Comparison of ENCODE assay signal across 8 cellular contexts in the genomic region with DNA sequence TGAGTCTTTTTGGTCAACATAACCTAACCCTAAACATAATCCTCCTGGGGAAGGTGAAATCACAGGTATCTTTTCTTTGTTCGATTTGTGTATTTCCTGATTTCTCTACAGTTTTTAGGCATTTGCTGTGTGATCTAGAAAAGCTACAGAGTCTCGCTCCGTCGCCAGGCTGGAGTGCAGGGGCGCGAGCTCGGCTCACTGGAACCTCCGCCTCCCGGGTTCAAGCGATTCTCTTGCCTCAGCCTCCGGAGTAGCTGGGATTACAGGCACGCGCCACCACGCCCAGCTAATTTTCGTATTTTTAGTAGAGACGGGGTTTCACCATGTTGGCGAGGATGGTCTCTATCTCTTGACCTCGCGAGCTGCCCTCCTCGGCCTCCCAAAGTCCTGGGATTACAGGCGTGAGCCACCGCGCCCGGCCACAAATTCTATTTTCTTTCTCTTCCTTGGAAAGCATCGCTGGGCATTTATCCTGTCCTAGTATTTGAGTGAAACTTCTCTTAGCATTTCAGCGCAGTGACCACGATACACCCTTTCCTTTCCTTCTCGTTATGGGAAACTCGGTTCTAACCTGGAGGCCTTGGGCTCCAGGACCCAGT. TPM values are rescaled to one million over a fixed set of nuclear protein-coding genes. Genes with fewer than 3 reads are reported as not detected.
DNase-seq lines count a peak whose midpoint lies in the region; ATAC-seq, FAIRE-seq and TF ChIP-seq lines count a peak whose summit lies in the region.
"Not testable (repeated sequence)": the region's sequence is repeated elsewhere in the genome, so short reads cannot be mapped to it uniquely, and the experiment has no call there.

No MANE protein-coding gene starts in this region.

- not testable (repeated sequence) for H3K4me1 ChIP-seq in BE2C; H1 (replicated peaks in 1 of 4; ENCODE audit: control insufficient read depth in 3 of 4, insufficient read depth in 4 of 4, low read length in 3 of 4); iPS-18a (ENCODE audit: control insufficient read depth, low read depth, low read length)

- not testable (repeated sequence) for H2AFZ ChIP-seq in H1 (ENCODE audit: low read length)

- TF ChIP-seq CTCF in BE2C (IDR thresholded peaks at IDR 0.05; ENCODE audit: low read depth, low read length); HL-60 (IDR thresholded peaks at IDR 0.05; ENCODE audit: insufficient read depth, low read length); H1 (IDR thresholded peaks at IDR 0.05; ENCODE audit: control extremely low read depth in 1 of 3, insufficient read depth in 1 of 3, low read depth in 1 of 3, low read length in 3 of 3): not testable (repeated sequence)

- not testable (repeated sequence) for DNase-seq in BE2C; HL-60 (ENCODE audit: low read depth in 1 of 2, low spot score in 1 of 2); T-cell; activated naive CD8-positive, alpha-beta T cell treated with anti-CD3 and anti-CD28 coated beads, Interleukin-2, amount 10 ng/mL, durations not matched to agents 7 days and 5 days; H1 (ENCODE audit: low read depth in 1 of 2, low spot score in 2 of 2); natural killer cell treated with Interleukin-12 subunit alpha and Interleukin-12 subunit beta and Interleukin-15 and Interleukin-18, amount 100 ng/mL, for 72 hours (ENCODE audit: low spot score); stimulated activated naive B cell treated with anti-CD40 and anti-IgM and Interleukin-4, amounts not matched to agents 10 μg/mL and 1 μg/mL and 100 μg/mL, for 72 hours

- H3K18ac ChIP-seq in H1 (ENCODE audit: extremely low read depth, low read length) = not testable (repeated sequence)

- not testable (repeated sequence) for H2BK12ac ChIP-seq in H1 (ENCODE audit: low read depth, low read length)

- not testable (repeated sequence) for TF ChIP-seq POLR2A in H1 (IDR thresholded peaks at IDR 0.05; ENCODE audit: control extremely low read depth in 1 of 2, low read depth in 2 of 2, low read length in 2 of 2)

- not testable (repeated sequence) for H4K20me1 ChIP-seq in H1 (replicated peaks in 1 of 2; ENCODE audit: control insufficient read depth in 1 of 2, insufficient read depth in 2 of 2, low read length in 2 of 2)

- H3K4me3 ChIP-seq in BE2C (ENCODE audit: low read depth, low read length) (peak overlapping the region; percentile 85), H1 (ENCODE audit: extremely low read depth in 1 of 4, insufficient read depth in 2 of 4, low read depth in 3 of 4, low read length in 4 of 4) (peak overlapping the region; percentile 26 to 96 (median 82); a peak in 6 of 8 replicates), iPS-18a (ENCODE audit: low read length) (peak overlapping the region; percentile 91)
- not testable (repeated sequence) for H3K4me3 ChIP-seq in HL-60 (replicated peaks; ENCODE audit: insufficient read depth, low read length)

- H2BK120ac ChIP-seq in H1 (replicated peaks; ENCODE audit: low read depth, low read length) = not testable (repeated sequence)

- CTCF ChIA-PET in T-cell (lab: Charles Lee) = not testable (repeated sequence)
- CTCF ChIA-PET in H1 (lab: Charles Lee; ENCODE audit: partially characterized antibody) = interaction anchor here (0.8 to 1.1 kb wide), 2 partner anchors 10 to 107 kb away, joined by 3 read pairs; no protein-coding TSS in a partner anchor

- H2BK15ac ChIP-seq in H1 (ENCODE audit: low read length) = not testable (repeated sequence)

- H4K91ac ChIP-seq in H1 (replicated peaks; ENCODE audit: insufficient read length, low read length) = not testable (repeated sequence)

- not testable (repeated sequence) for H2AK5ac ChIP-seq in H1 (ENCODE audit: low read depth, low read length)

- not testable (repeated sequence) for H3K9me3 Mint-ChIP-seq in T-cell; activated naive CD8-positive, alpha-beta T cell treated with anti-CD3 and anti-CD28 coated beads, Interleukin-2, amount 10 ng/mL, durations not matched to agents 7 days and 5 days; natural killer cell treated with Interleukin-12 subunit alpha and Interleukin-12 subunit beta and Interleukin-15 and Interleukin-18, amount 100 ng/mL, for 72 hours; stimulated activated naive B cell treated with anti-CD40 and anti-IgM and Interleukin-4, amounts not matched to agents 10 μg/mL and 1 μg/mL and 100 μg/mL, for 72 hours

- H3K56ac ChIP-seq in H1 (replicated peaks; ENCODE audit: insufficient read length, low read depth, low read length) = not testable (repeated sequence)

- peaks cover 14% of the 10 kb centered on the region for H3K36me3 Mint-ChIP-seq in T-cell
- peaks cover 23% of the 10 kb centered on the region for H3K36me3 Mint-ChIP-seq in activated naive CD8-positive, alpha-beta T cell treated with anti-CD3 and anti-CD28 coated beads, Interleukin-2, amount 10 ng/mL, durations not matched to agents 7 days and 5 days
- not testable (repeated sequence) for H3K36me3 Mint-ChIP-seq in natural killer cell treated with Interleukin-12 subunit alpha and Interleukin-12 subunit beta and Interleukin-15 and Interleukin-18, amount 100 ng/mL, for 72 hours
- H3K36me3 Mint-ChIP-seq in stimulated activated naive B cell treated with anti-CD40 and anti-IgM and Interleukin-4, amounts not matched to agents 10 μg/mL and 1 μg/mL and 100 μg/mL, for 72 hours = peaks cover 12 to 17% of the 10 kb centered on the region in 2 donors

- not testable (repeated sequence) for H4K8ac ChIP-seq in H1 (ENCODE audit: extremely low read depth, insufficient read depth, low read length)

- H2BK5ac ChIP-seq in H1 (ENCODE audit: low read depth, low read length) = not testable (repeated sequence)

- H3K79me1 ChIP-seq in H1 (ENCODE audit: low read depth, low read length) = not testable (repeated sequence)

- not testable (repeated sequence) for H3K27me3 Mint-ChIP-seq in T-cell; activated naive CD8-positive, alpha-beta T cell treated with anti-CD3 and anti-CD28 coated beads, Interleukin-2, amount 10 ng/mL, durations not matched to agents 7 days and 5 days; natural killer cell treated with Interleukin-12 subunit alpha and Interleukin-12 subunit beta and Interleukin-15 and Interleukin-18, amount 100 ng/mL, for 72 hours; stimulated activated naive B cell treated with anti-CD40 and anti-IgM and Interleukin-4, amounts not matched to agents 10 μg/mL and 1 μg/mL and 100 μg/mL, for 72 hours

- H4K5ac ChIP-seq in H1 (ENCODE audit: insufficient read length, low read depth, low read length) = peak overlapping the region; percentile 44

- not testable (repeated sequence) for TF ChIP-seq EP300 in H1 (IDR thresholded peaks at IDR 0.05; ENCODE audit: borderline replicate concordance in 1 of 2, low read depth in 2 of 2, low read length in 2 of 2)

- WGBS in H1 (ENCODE audit: extremely low coverage in 1 of 2, insufficient coverage in 1 of 2, insufficient read length in 1 of 2, insufficient replicate concordance in 2 of 2, low coverage in 1 of 2, low lambda C conversion rate in 2 of 2, missing lambda C conversion rate in 1 of 2), 2 experiments = 64% methylated on average over 29 of the region's 29 CpGs; no CpG with 5 or more reads in 1 of the 2 experiments

- peaks cover 29 to 37% (median 35%) of the 10 kb centered on the region in 3 donors for H3K4me1 Mint-ChIP-seq in T-cell
- H3K4me1 Mint-ChIP-seq in activated naive CD8-positive, alpha-beta T cell treated with anti-CD3 and anti-CD28 coated beads, Interleukin-2, amount 10 ng/mL, durations not matched to agents 7 days and 5 days = peaks cover 12% of the 10 kb centered on the region
- H3K4me1 Mint-ChIP-seq in natural killer cell treated with Interleukin-12 subunit alpha and Interleukin-12 subunit beta and Interleukin-15 and Interleukin-18, amount 100 ng/mL, for 72 hours (ENCODE audit: low read depth in 2 of 2) = peaks cover 15 to 18% of the 10 kb centered on the region in 2 donors
- H3K4me1 Mint-ChIP-seq in stimulated activated naive B cell treated with anti-CD40 and anti-IgM and Interleukin-4, amounts not matched to agents 10 μg/mL and 1 μg/mL and 100 μg/mL, for 72 hours = peaks cover 9 to 52% of the 10 kb centered on the region in 2 donors

- peak overlapping the region; percentile 48 to 52 for H3K4me2 ChIP-seq in H1 (ENCODE audit: insufficient read depth in 1 of 2, low read depth in 2 of 2, low read length in 2 of 2)

- H3K36me3 ChIP-seq in BE2C = not testable (repeated sequence)
- H3K36me3 ChIP-seq in H1 (ENCODE audit: control insufficient read depth in 2 of 4, insufficient read depth in 4 of 4, low read length in 3 of 4) (peaks cover 0 to 13% (median 6%) of the 10 kb centered on the region in 4 experiments; a peak in 4 of 8 replicates), iPS-18a (ENCODE audit: control insufficient read depth, low read depth, low read length) (peaks cover 11% of the 10 kb centered on the region)

- H3K9me3 ChIP-seq in BE2C; H1 (ENCODE audit: insufficient read depth in 2 of 2, low read depth in 1 of 2, low read length in 1 of 2); iPS-18a (ENCODE audit: control insufficient read depth, low read depth, low read length): not testable (repeated sequence)

- H2BK20ac ChIP-seq in H1 (ENCODE audit: low read length) = not testable (repeated sequence)

- H3K4ac ChIP-seq in H1 (replicated peaks; ENCODE audit: insufficient read length, low read depth, low read length) = not testable (repeated sequence)

- TF ChIP-seq RAD21 in H1 (IDR thresholded peaks at IDR 0.05 in 1 of 2, conservative IDR thresholded peaks at IDR 0.05 in 1 of 2; ENCODE audit: low read depth in 2 of 2, low read length in 2 of 2) = not testable (repeated sequence)

- not testable (repeated sequence) for FAIRE-seq in H1 (lab: Jason Lieb, UNC)

- not testable (repeated sequence) for H3K23ac ChIP-seq in H1 (ENCODE audit: insufficient read length)

- peak overlapping the region; percentile 77 for H3K27ac ChIP-seq in HL-60 (replicated peaks)
- not testable (repeated sequence) for H3K27ac ChIP-seq in H1 (ENCODE audit: low read depth, low read length); iPS-18a (ENCODE audit: low read length)

- not testable (repeated sequence) for H3K9ac ChIP-seq in H1 (replicated peaks in 1 of 4; ENCODE audit: extremely low read depth in 1 of 4, low read depth in 3 of 4, low read length in 3 of 4)
- H3K9ac ChIP-seq in iPS-18a (ENCODE audit: low read length) = peak overlapping the region; percentile 78

- not testable (repeated sequence) for ATAC-seq in T-cell (replicated peaks in 1 of 4); activated naive CD8-positive, alpha-beta T cell treated with anti-CD3 and anti-CD28 coated beads, Interleukin-2, amount 10 ng/mL, durations not matched to agents 7 days and 5 days (ENCODE audit: low read depth); natural killer cell treated with Interleukin-12 subunit alpha and Interleukin-12 subunit beta and Interleukin-15 and Interleukin-18, amount 100 ng/mL, for 72 hours; stimulated activated naive B cell treated with anti-CD40 and anti-IgM and Interleukin-4, amounts not matched to agents 10 μg/mL and 1 μg/mL and 100 μg/mL, for 72 hours (replicated peaks)

- H3K23me2 ChIP-seq in H1 (ENCODE audit: low read depth, low read length) = not testable (repeated sequence)

- POLR2A ChIA-PET in T-cell (lab: Charles Lee) = not testable (repeated sequence)
- POLR2A ChIA-PET in activated naive CD8-positive, alpha-beta T cell treated with anti-CD3 and anti-CD28 coated beads, Interleukin-2, amount 10 ng/mL, durations not matched to agents 7 days and 5 days (lab: Charles Lee) = interaction anchor here (0.9 kb wide), 1 partner anchor 9 kb away, joined by 3 read pairs; no protein-coding TSS in a partner anchor
- POLR2A ChIA-PET in H1 (lab: Charles Lee; ENCODE audit: partially characterized antibody) = interaction anchor here (1.2 kb wide), 1 partner anchor 88 kb away, joined by 4 read pairs; no protein-coding TSS in a partner anchor

- peaks cover 0 to 20% of the 10 kb centered on the region in 2 experiments; a peak in 2 of 4 replicates for H3K79me2 ChIP-seq in H1 (ENCODE audit: control insufficient read depth in 1 of 2, insufficient read depth in 2 of 2, low read length in 2 of 2)

- not testable (repeated sequence) for H3K14ac ChIP-seq in H1 (ENCODE audit: insufficient read length)

- H3K4me3 Mint-ChIP-seq in T-cell = peak overlapping the region; percentile 86 to 92 (median 88)
- H3K4me3 Mint-ChIP-seq in activated naive CD8-positive, alpha-beta T cell treated with anti-CD3 and anti-CD28 coated beads, Interleukin-2, amount 10 ng/mL, durations not matched to agents 7 days and 5 days = peak overlapping the region; percentile 92
- peak overlapping the region; percentile 88 for H3K4me3 Mint-ChIP-seq in natural killer cell treated with Interleukin-12 subunit alpha and Interleukin-12 subunit beta and Interleukin-15 and Interleukin-18, amount 100 ng/mL, for 72 hours
- H3K4me3 Mint-ChIP-seq in stimulated activated naive B cell treated with anti-CD40 and anti-IgM and Interleukin-4, amounts not matched to agents 10 μg/mL and 1 μg/mL and 100 μg/mL, for 72 hours = peak overlapping the region; percentile 90 to 96

- peak overlapping the region; percentile 80 to 91 for H3K27ac Mint-ChIP-seq in T-cell
- peak overlapping the region; percentile 89 for H3K27ac Mint-ChIP-seq in activated naive CD8-positive, alpha-beta T cell treated with anti-CD3 and anti-CD28 coated beads, Interleukin-2, amount 10 ng/mL, durations not matched to agents 7 days and 5 days
- H3K27ac Mint-ChIP-seq in natural killer cell treated with Interleukin-12 subunit alpha and Interleukin-12 subunit beta and Interleukin-15 and Interleukin-18, amount 100 ng/mL, for 72 hours = peak overlapping the region; percentile 91 to 95
- H3K27ac Mint-ChIP-seq in stimulated activated naive B cell treated with anti-CD40 and anti-IgM and Interleukin-4, amounts not matched to agents 10 μg/mL and 1 μg/mL and 100 μg/mL, for 72 hours = peak overlapping the region; percentile 88

- not testable (repeated sequence) for H3K27me3 ChIP-seq in BE2C; HL-60 (ENCODE audit: insufficient read depth, poor library complexity, severe bottlenecking); H1 (replicated peaks in 1 of 4; ENCODE audit: control insufficient read depth in 3 of 4, extremely low read depth in 1 of 4, insufficient read depth in 3 of 4, low read length in 3 of 4); iPS-18a (ENCODE audit: control insufficient read depth, insufficient read depth, low read length)

RNA-seq across cellular contexts. Expression of gene ZNF12, which starts 22.2 kb away (rescaled TPM):
- 17.4 TPM for polyA plus RNA-seq in BE2C (2012; ENCODE audit: insufficient read depth, insufficient read length, low read depth)
- 10 to 100 TPM; 25.1 to 49.7 (median 41.6) TPM for total RNA-seq in T-cell
- total RNA-seq in activated naive CD8-positive, alpha-beta T cell treated with anti-CD3 and anti-CD28 coated beads, Interleukin-2, amount 10 ng/mL, durations not matched to agents 7 days and 5 days = 10 to 100 TPM; 32.4 to 34.6 TPM
- total RNA-seq in H1 (2021; fragmentation: NEBNext Ultra II Directional; extraction: Animal tissue kit (Norgen Biotek cat#: 25700)) = 16.2 and 16.8 TPM in 2 replicates
- 5.0 and 6.7 TPM in 2 replicates for polyA plus RNA-seq in H1 (2011; rRNA removed)
- polyA plus RNA-seq in H1 (2011; cell fraction: cytosol; rRNA removed) = 8.1 TPM
- 13.2 TPM for polyA plus RNA-seq in H1 (2011; cell fraction: nucleus; rRNA removed)
- polyA plus RNA-seq in H1 (2012, experiment 1 of 2) = 4.8 to 10.1 TPM (median 6.5 TPM) in 4 replicates
- polyA plus RNA-seq in H1 (2012, experiment 2 of 2) = 0.54 TPM
- 10.3 TPM for polyA plus RNA-seq in H1 (2013, experiment 1 of 2)
- 10.2 TPM for polyA plus RNA-seq in H1 (2013, experiment 2 of 2)
- 12.9 and 21.0 TPM in 2 replicates for polyA minus RNA-seq in H1 (2011; rRNA and poly(A)+ RNA removed)
- 16.0 TPM for polyA minus RNA-seq in H1 (2011; cell fraction: cytosol; rRNA and poly(A)+ RNA removed)
- polyA minus RNA-seq in H1 (2011; cell fraction: nucleus; rRNA and poly(A)+ RNA removed) = 23.3 TPM
- total RNA-seq in natural killer cell treated with Interleukin-12 subunit alpha and Interleukin-12 subunit beta and Interleukin-15 and Interleukin-18, amount 100 ng/mL, for 72 hours = 10 to 100 TPM; 23.9 to 26.2 TPM

RNA-seq across cellular contexts. Expression of gene RSPH10B2, which starts 24.9 kb away (rescaled TPM):
- polyA plus RNA-seq in BE2C (2012; ENCODE audit: insufficient read depth, insufficient read length, low read depth) = not detected
- 1 to 10 TPM in 1 of 5 donors, under 1 TPM in 2, not detected in 2; 0.09 to 1.0 (median 0.44) TPM for total RNA-seq in T-cell
- 1 to 10 TPM in 1 of 2 experiments, under 1 TPM in 1; 0.14 to 1.0 TPM for total RNA-seq in activated naive CD8-positive, alpha-beta T cell treated with anti-CD3 and anti-CD28 coated beads, Interleukin-2, amount 10 ng/mL, durations not matched to agents 7 days and 5 days
- 0.35 and 0.52 TPM in 2 replicates for total RNA-seq in H1 (2021; fragmentation: NEBNext Ultra II Directional; extraction: Animal tissue kit (Norgen Biotek cat#: 25700))
- 0.14 and 0.20 TPM in 2 replicates for polyA plus RNA-seq in H1 (2011; rRNA removed)
- polyA plus RNA-seq in H1 (2011; cell fraction: cytosol; rRNA removed) = 0.18 TPM
- polyA plus RNA-seq in H1 (2011; cell fraction: nucleus; rRNA removed) = not detected
- polyA plus RNA-seq in H1 (2012, experiment 1 of 2) = 0.25 to 0.88 TPM in 2 of 4 replicates, not detected in the others
- polyA plus RNA-seq in H1 (2012, experiment 2 of 2) = not detected
- 0.12 TPM for polyA plus RNA-seq in H1 (2013, experiment 1 of 2)
- polyA plus RNA-seq in H1 (2013, experiment 2 of 2) = 0.18 TPM
- 0.27 and 0.50 TPM in 2 replicates for polyA minus RNA-seq in H1 (2011; rRNA and poly(A)+ RNA removed)
- polyA minus RNA-seq in H1 (2011; cell fraction: cytosol; rRNA and poly(A)+ RNA removed) = 0.44 TPM
- polyA minus RNA-seq in H1 (2011; cell fraction: nucleus; rRNA and poly(A)+ RNA removed) = 1.8 TPM
- total RNA-seq in natural killer cell treated with Interleukin-12 subunit alpha and Interleukin-12 subunit beta and Interleukin-15 and Interleukin-18, amount 100 ng/mL, for 72 hours = under 1 TPM; 0.45 to 0.53 TPM
